Comparison of ENCODE assay signal across 16 cellular contexts in the genomic region with DNA sequence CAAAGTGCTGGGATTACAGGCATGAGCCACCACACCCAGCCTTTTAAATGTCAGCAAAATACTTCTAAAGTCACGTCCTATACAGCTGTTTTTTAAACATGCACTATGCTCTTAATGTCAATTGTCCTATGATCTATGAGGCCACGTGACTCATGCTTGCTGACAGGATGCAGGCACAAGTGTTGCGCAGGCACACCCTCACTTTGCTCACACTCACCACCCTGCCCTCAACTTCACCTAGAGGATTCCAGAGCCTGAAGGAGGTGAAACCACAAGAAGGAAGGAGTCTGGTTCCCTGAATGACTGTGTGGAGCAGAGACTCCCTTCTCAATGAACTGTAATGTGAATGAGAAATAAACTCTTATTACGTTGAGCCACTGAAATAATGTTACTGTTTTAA.
DNase-seq lines count a peak whose midpoint lies in the region; ATAC-seq and TF ChIP-seq lines count a peak whose summit lies in the region.
"Had no signal": no experiment of that assay in that cellular context is flagged by ENCODE, and none has a peak within 500 bp of the region (broad histone marks: within the 10 kb centered on the region; RNA-seq: fewer than 3 reads in every experiment).

No MANE protein-coding gene starts in this region.

- H3K27ac ChIP-seq in colonic mucosa: no peak overlapping the region
- H3K27ac ChIP-seq in coronary artery: no peak overlapping the region
- H3K27ac ChIP-seq: skin epidermis had no signal

- H3K9ac ChIP-seq in colonic mucosa (ENCODE audit: low read depth in 2 of 2, low read length in 2 of 2): no peak overlapping the region

- H3K9me3 ChIP-seq in colonic mucosa (no peaks in the 10 kb centered on the region), mucosa of descending colon (peaks cover 3% of the 10 kb centered on the region)

- DNase-seq in HCEC 1CT (peak; percentile 64), NCI-H226 (peak; percentile 90), colonic mucosa (peak; percentile 36), mucosa of descending colon (peak in 1 of 3 donors; percentile 33), coronary artery (ENCODE audit: low spot score) (no peak)
- DNase-seq: AML-193; H9; NCI-H2081 treated with DMSO at 0.1 percent for 48 hours; NCI-H748 treated with DMSO at 0.1 percent for 48 hours; Right ventricle myocardium superior; stimulated activated naive B cell treated with anti-CD40 and anti-IgM and Interleukin-4, amounts not matched to agents 10 μg/mL and 1 μg/mL and 100 μg/mL, for 72 hours; T-helper 2 cell had no signal

- intact Hi-C loops in colonic mucosa (cut with DNase I): no loop called here
- intact Hi-C loops in mucosa of descending colon (cut with DNase I, micrococcal nuclease): no loop called here

- no peak overlapping the region for H3K4me3 ChIP-seq in colonic mucosa
- no peak overlapping the region for H3K4me3 ChIP-seq in mucosa of descending colon
- no peak overlapping the region for H3K4me3 ChIP-seq in coronary artery
- H3K4me3 ChIP-seq: skin epidermis had no signal

- ATAC-seq in mucosa of descending colon: peak; percentile 98
- no peak for ATAC-seq in GM21367 (IDR thresholded peaks at IDR 0.05; ENCODE audit: unreplicated experiment)
- ATAC-seq in GM18505 (IDR thresholded peaks at IDR 0.05; ENCODE audit: unreplicated experiment): no peak
- ATAC-seq in GM21717 (IDR thresholded peaks at IDR 0.05; ENCODE audit: unreplicated experiment): no peak
- ATAC-seq: stimulated activated naive B cell treated with anti-CD40 and anti-IgM and Interleukin-4, amounts not matched to agents 10 μg/mL and 1 μg/mL and 100 μg/mL, for 72 hours had no signal

- no peaks in the 10 kb centered on the region for H3K27me3 ChIP-seq in colonic mucosa

- no peak for TF ChIP-seq POLR2A in GM18505 (IDR thresholded peaks at IDR 0.05; ENCODE audit: borderline replicate concordance, extremely low read depth, insufficient read depth, insufficient read length)

- no peaks in the 10 kb centered on the region for H3K4me1 ChIP-seq in colonic mucosa
- H3K4me1 ChIP-seq in mucosa of descending colon (ENCODE audit: low read depth): no peaks in the 10 kb centered on the region

- H3K36me3 ChIP-seq in colonic mucosa (no peaks in the 10 kb centered on the region), mucosa of descending colon (ENCODE audit: low read depth) (no peaks in the 10 kb centered on the region)

- no peak for TF ChIP-seq CTCF in colonic mucosa (IDR thresholded peaks at IDR 0.05)
- no peak for TF ChIP-seq CTCF in mucosa of descending colon (IDR thresholded peaks at IDR 0.05)
- TF ChIP-seq CTCF in coronary artery (IDR thresholded peaks at IDR 0.05): no peak
